ENCODE assay signal across 6 cellular contexts in genomic region chr19:16541526-16542044, GRCh38. TPM values are rescaled to one million over a fixed set of nuclear protein-coding genes. Genes with fewer than 3 reads are reported as not detected.
DNase-seq lines count a peak whose midpoint lies in the region; TF ChIP-seq lines count a peak whose summit lies in the region.

No MANE protein-coding gene starts in this region.

- intact Hi-C loops in A673 (cut with micrococcal nuclease; ENCODE audit: unreplicated experiment) = no loop called here

- POLR2A ChIA-PET in A673 (lab: Charles Lee; ENCODE audit: low non-redundant PET) (no interaction called here), HEK293 (lab: Yijun Ruan, JAX) (interaction anchor here (0.5 to 0.6 kb wide), 2 partner anchors 85 to 724 kb away, joined by 3 to 5 read pairs; no protein-coding TSS in a partner anchor)

- peaks cover 21% of the 10 kb centered on the region for H3K36me3 ChIP-seq in A673 (ENCODE audit: insufficient read depth, low read length, poor library complexity, severe bottlenecking)
- peaks cover 26 to 45% of the 10 kb centered on the region in 2 experiments; a peak in 2 of 3 replicates for H3K36me3 ChIP-seq in HEK293 (ENCODE audit: control insufficient read depth in 2 of 2, insufficient read depth in 1 of 2, low read length in 2 of 2)
- H3K36me3 ChIP-seq in adipocyte (ENCODE audit: control insufficient read depth, insufficient read depth, low read length, severe bottlenecking) = peaks cover 17% of the 10 kb centered on the region
- no peaks in the 10 kb centered on the region for H3K36me3 ChIP-seq in mucosa of stomach (ENCODE audit: control insufficient read depth, insufficient read depth, low read length)

- H3K9ac ChIP-seq in adipocyte (ENCODE audit: low read length) (peak overlapping the region; percentile 99), mucosa of stomach (ENCODE audit: low read length) (peak overlapping the region; percentile 97)

- DNase-seq in A673 (ENCODE audit: low spot score) (peak; percentile 9), adipocyte (ENCODE audit: low read depth) (no peak), DMS114 treated with DMSO at 0.1 percent for 48 hours (lab: John Stamatoyannopoulos, UW; ENCODE audit: unreplicated experiment) (no peak), superior temporal gyrus (ENCODE audit: extremely low spot score) (no peak)

- H3K4me3 ChIP-seq in A673 (ENCODE audit: low read depth, low read length, poor library complexity, severe bottlenecking) (peak overlapping the region; percentile 96), HEK293 (ENCODE audit: low read depth, low read length) (peak overlapping the region; percentile 96), adipocyte (ENCODE audit: low read length) (peak overlapping the region; percentile 100), mucosa of stomach (ENCODE audit: low read length) (peak overlapping the region; percentile 74)

- BruUV-seq in A673 (replicated peaks; lab: Mats Ljungman, UMichigan) = no TSS peak

- H3K27me3 ChIP-seq in A673 (replicated peaks; ENCODE audit: insufficient read depth, low read depth, low read length, poor library complexity) = no peaks in the 10 kb centered on the region
- no peaks in the 10 kb centered on the region for H3K27me3 ChIP-seq in adipocyte (replicated peaks; ENCODE audit: control insufficient read depth, insufficient read depth, low read length)
- no peaks in the 10 kb centered on the region for H3K27me3 ChIP-seq in mucosa of stomach (ENCODE audit: control insufficient read depth, insufficient read depth, low read length)

- TF ChIP-seq CTCF in A673 (conservative IDR thresholded peaks at IDR 0.05; ENCODE audit: low read depth, low read length) (no peak), HEK293 (tag by site-specific recombination; IDR thresholded peaks at IDR 0.05) (no peak)

- CTCF ChIA-PET in A673 (lab: Charles Lee) = interaction anchor here (0.5 kb wide), 1 partner anchor 1306 kb away, joined by 7 read pairs; the partner anchor contains the start of gene JAK3
- CTCF ChIA-PET in HEK293 (lab: Yijun Ruan, JAX) = no interaction called here

- H3K9me3 ChIP-seq in A673 (ENCODE audit: low read depth, low read length, poor library complexity, severe bottlenecking) (no peaks in the 10 kb centered on the region), HEK293 (ENCODE audit: control insufficient read depth, insufficient read depth, low read depth, low read length) (no peaks in the 10 kb centered on the region), adipocyte (ENCODE audit: control insufficient read depth, low read length) (no peaks in the 10 kb centered on the region), mucosa of stomach (ENCODE audit: control insufficient read depth, low read length) (no peaks in the 10 kb centered on the region)

- peak overlapping the region; percentile 92 for H3K27ac ChIP-seq in A673 (ENCODE audit: low read depth, low read length, poor library complexity, severe bottlenecking)
- peak overlapping the region; percentile 78 for H3K27ac ChIP-seq in HEK293 (ENCODE audit: extremely low read depth, low read depth, low read length)

- H3K4me1 ChIP-seq in A673 (ENCODE audit: insufficient read depth, low read length, poor library complexity, severe bottlenecking) = peaks cover 17% of the 10 kb centered on the region
- peaks cover 2% of the 10 kb centered on the region; the same call in 1 of the 2 replicates for H3K4me1 ChIP-seq in HEK293 (ENCODE audit: control insufficient read depth, insufficient read depth, low read length)
- H3K4me1 ChIP-seq in adipocyte (ENCODE audit: control insufficient read depth, insufficient read depth, low read length) = peaks cover 23% of the 10 kb centered on the region
- H3K4me1 ChIP-seq in mucosa of stomach (ENCODE audit: control insufficient read depth, insufficient read depth, low read length) = peaks cover 17% of the 10 kb centered on the region

TF ChIP-seq in HEK293, 187 proteins besides CTCF, POLR2A, EP300 and RAD21:
- TF ChIP-seq ZFP69B (tag by site-specific recombination; IDR thresholded peaks at IDR 0.05) (0 out of 2 replicates have a peak, but pooled peaks have one; percentile 16), ZFP37 (tag by site-specific recombination; IDR thresholded peaks at IDR 0.05) (0 out of 2 replicates have a peak, but pooled peaks have one; percentile 41), ZNF335 (tag by site-specific recombination; conservative IDR thresholded peaks at IDR 0.05) (peak; percentile 97), ZBTB17 (tag by site-specific recombination; IDR thresholded peaks at IDR 0.05) (peak; percentile 32), ZNF394 (tag by site-specific recombination; IDR thresholded peaks at IDR 0.05; ENCODE audit: borderline replicate concordance) (peak; percentile 73; the same call in 1 of the 2 replicates), ZIC2 (tag by site-specific recombination; IDR thresholded peaks at IDR 0.05) (no peak), ZNF747 (tag by site-specific recombination; IDR thresholded peaks at IDR 0.05) (no peak)

RNA-seq across cellular contexts. Expression of gene CHERP, which starts 0.7 kb away (rescaled TPM):
- 86.4 and 98.4 TPM in 2 replicates for total RNA-seq in A673 (2021)

RNA-seq across cellular contexts. Expression of gene SLC35E1, which starts 30.6 kb away (rescaled TPM):
- total RNA-seq in A673 (2021) = 36.3 and 37.9 TPM in 2 replicates

RNA-seq across cellular contexts. Expression of gene C19orf44, which starts 45.4 kb away (rescaled TPM):
- 8.3 and 9.8 TPM in 2 replicates for total RNA-seq in A673 (2021)

RNA-seq across cellular contexts. Expression of gene CALR3, which starts 45.6 kb away (rescaled TPM):
- total RNA-seq in A673 (2021) = not detected in 2 replicates
